ENCODE assay signal across 1 cellular context in genomic region chr1:41330588-41331545, GRCh38.
A peak's percentile ranks its signal among the peaks of the same experiment; 100 is the strongest.
TF ChIP-seq lines count a peak whose summit lies in the region.

No MANE protein-coding gene starts in this region.

TF ChIP-seq in K562, 482 proteins besides CTCF, POLR2A, EP300 and RAD21 (continued from another document):
- TF ChIP-seq ELK3 (CRISPR knock-in tag; IDR thresholded peaks at IDR 0.05) (no peak), SRSF7 (optimal IDR thresholded peaks at IDR 0.05; ENCODE audit: low read depth, low read length) (no peak), ZKSCAN8 (CRISPR knock-in tag; IDR thresholded peaks at IDR 0.05) (0 out of 2 replicates have a peak, but pooled peaks have one; percentile 33), ETS2 (tag; IDR thresholded peaks at IDR 0.05; ENCODE audit: borderline replicate concordance, poor library complexity, severe bottlenecking) (no peak), ZFP36 (IDR thresholded peaks at IDR 0.05; ENCODE audit: low read depth, low read length, partially characterized antibody) (peak; percentile 86), RCOR1 (IDR thresholded peaks at IDR 0.05; ENCODE audit: borderline replicate concordance in 1 of 2, low read depth in 2 of 2, low read length in 2 of 2) (0 out of 4 replicates have a peak, but pooled peaks of 1 of the 2 experiments have one; percentile 6), RBM14 (IDR thresholded peaks at IDR 0.05; ENCODE audit: borderline replicate concordance, insufficient read depth, low read depth, low read length) (no peak), ZNF263 (CRISPR knock-in tag; IDR thresholded peaks at IDR 0.05; ENCODE audit: borderline replicate concordance) (peak; percentile 80), CTBP1 (IDR thresholded peaks at IDR 0.05; ENCODE audit: borderline replicate concordance) (peak; percentile 29; the same call in 1 of the 2 replicates), MAZ (CRISPR knock-in tag; conservative IDR thresholded peaks at IDR 0.05 in 1 of 2, IDR thresholded peaks at IDR 0.05 in 1 of 2) (peak in 1 of 2 experiments; percentile 65; a peak in 2 of 4 replicates), HDAC3 (IDR thresholded peaks at IDR 0.05; ENCODE audit: borderline replicate concordance, partially characterized antibody) (no peak), MGA (IDR thresholded peaks at IDR 0.05) (no peak), USF2 (CRISPR knock-in tag; IDR thresholded peaks at IDR 0.05) (no peak), MYC (IDR thresholded peaks at IDR 0.05; ENCODE audit: low read depth, low read length) (no peak), MYC (CRISPR knock-in tag; IDR thresholded peaks at IDR 0.05; ENCODE audit: borderline replicate concordance, low read depth) (no peak), SPI1 (IDR thresholded peaks at IDR 0.05; ENCODE audit: borderline replicate concordance, low read depth, low read length) (peak; percentile 60; the same call in 1 of the 2 replicates)
